Comparison of ENCODE assay signal across 9 cellular contexts in genomic region chr3:170572665-170573253, GRCh38. TPM values are rescaled to one million over a fixed set of nuclear protein-coding genes. Genes with fewer than 3 reads are reported as not detected.
DNase-seq lines count a peak whose midpoint lies in the region; ATAC-seq, FAIRE-seq and TF ChIP-seq lines count a peak whose summit lies in the region.
"Had no signal": no experiment of that assay in that cellular context is flagged by ENCODE, and none has a peak within 500 bp of the region (broad histone marks: within the 10 kb centered on the region; RNA-seq: fewer than 3 reads in every experiment).

No MANE protein-coding gene starts in this region.

- H3K9ac ChIP-seq in colonic mucosa (ENCODE audit: low read depth in 2 of 2, low read length in 2 of 2), result no peak overlapping the region

- no peaks in the 10 kb centered on the region for H3K27me3 ChIP-seq in colonic mucosa

- H3K9me3 ChIP-seq in colonic mucosa, result no peaks in the 10 kb centered on the region

- no peaks in the 10 kb centered on the region for H3K36me3 ChIP-seq in colonic mucosa

- no peak overlapping the region for H3K27ac ChIP-seq in colonic mucosa
- H3K27ac ChIP-seq: SK-N-MC had no signal

- ATAC-seq in GM18498 (IDR thresholded peaks at IDR 0.05; ENCODE audit: unreplicated experiment), result peak; percentile 99
- peak; percentile 99 for ATAC-seq in GM21619 (IDR thresholded peaks at IDR 0.05; ENCODE audit: unreplicated experiment)
- ATAC-seq in left colon, result no peak

- intact Hi-C loops in colonic mucosa (cut with DNase I), result no loop called here
- intact Hi-C loops in left colon (cut with DNase I, micrococcal nuclease), result no loop called here

- DNase-seq in HTR-8/SVneo (ENCODE audit: insufficient read length, low spot score) (peak; percentile 51), fibroblast of gingiva (ENCODE audit: low read depth) (peak; percentile 83), occipital lobe (lab: John Stamatoyannopoulos, UW) (no peak), putamen (ENCODE audit: low spot score) (no peak), colonic mucosa (no peak), left colon (no peak)

- TF ChIP-seq CTCF in colonic mucosa (IDR thresholded peaks at IDR 0.05), result no peak

- no peak overlapping the region for H3K4me3 ChIP-seq in colonic mucosa
- H3K4me3 ChIP-seq: SK-N-MC had no signal

- no peaks in the 10 kb centered on the region for H3K4me1 ChIP-seq in colonic mucosa

- peak; percentile 40 for FAIRE-seq in HTR-8/SVneo (lab: Jason Lieb, UNC)

RNA-seq across cellular contexts. Expression of gene SLC7A14, which starts 13.1 kb away (rescaled TPM):
- 7.0 TPM for total RNA-seq in occipital lobe
- under 1 TPM; 0.05 to 0.56 TPM for total RNA-seq in colonic mucosa
- under 1 TPM; 0.15 to 0.34 TPM for total RNA-seq in left colon

Comparison
In these comparisons a context has a peak if more than half of its experiments do, and no peak if none do; other contexts are left out.
1. DNase-seq: peak in HTR-8/SVneo (single experiment) and fibroblast of gingiva (single experiment); none in occipital lobe (single experiment), putamen (single experiment), colonic mucosa (single experiment) and left colon (0 of 2).